Comparison of ENCODE assay signal across 18 cellular contexts in genomic region chr19:5484398-5485285, GRCh38. TPM values are rescaled to one million over a fixed set of nuclear protein-coding genes. Genes with fewer than 3 reads are reported as not detected.
DNase-seq lines count a peak whose midpoint lies in the region; ATAC-seq, FAIRE-seq and TF ChIP-seq lines count a peak whose summit lies in the region.
"Had no signal": no experiment of that assay in that cellular context is flagged by ENCODE, and none has a peak within 500 bp of the region (broad histone marks: within the 10 kb centered on the region; RNA-seq: fewer than 3 reads in every experiment).

No MANE protein-coding gene starts in this region.

- intact Hi-C loops in psoas muscle (cut with DNase I): no loop called here

- WGBS in mesendoderm (ENCODE audit: extremely low coverage, insufficient coverage, low lambda C conversion rate): no CpG with 5 or more reads among the region's 13 CpGs
- WGBS in psoas muscle, 3 donors: 19 to 22% (median 20%) methylated on average over 13 of the region's 13 CpGs

- ATAC-seq in psoas muscle: no peak
- ATAC-seq in HG02973 (IDR thresholded peaks at IDR 0.05; ENCODE audit: unreplicated experiment): no peak
- ATAC-seq: activated CD4-positive, alpha-beta T cell treated with anti-CD3 and anti-CD28 coated beads for 36 hours; activated T-helper 17 cell treated with anti-CD3 and anti-CD28 coated beads, Interleukin-2, amount 50 U/mL, for 72 hours; stimulated activated naive CD8-positive, alpha-beta T cell treated with anti-CD3 and anti-CD28 coated beads, Interleukin-15, Interleukin-2, amounts not matched to agents 100 U/mL and 50 U/mL, for 24 hours had no signal

- H2BK15ac ChIP-seq in mesendoderm (replicated peaks; ENCODE audit: low read depth): no peak overlapping the region

- H4K5ac ChIP-seq in mesendoderm (ENCODE audit: low read length): no peak overlapping the region

- no peak overlapping the region for H4K8ac ChIP-seq in mesendoderm (ENCODE audit: low read depth, low read length)

- no peak overlapping the region for H3K4ac ChIP-seq in mesendoderm (ENCODE audit: low read depth, low read length)

- TF ChIP-seq CTCF in psoas muscle (IDR thresholded peaks at IDR 0.05): no peak

- H3K4me1 ChIP-seq in adipocyte (ENCODE audit: control insufficient read depth, insufficient read depth, low read length): no peaks in the 10 kb centered on the region
- peaks cover 4% of the 10 kb centered on the region for H3K4me1 ChIP-seq in mesendoderm (ENCODE audit: control insufficient read depth, low read depth, low read length)
- no peaks in the 10 kb centered on the region for H3K4me1 ChIP-seq in psoas muscle

- no peak for FAIRE-seq in frontal cortex (lab: Jason Lieb, UNC)

- no peak overlapping the region for H3K4me3 ChIP-seq in adipocyte (ENCODE audit: low read length)
- no peak overlapping the region for H3K4me3 ChIP-seq in mesendoderm (ENCODE audit: low read length)
- no peak overlapping the region for H3K4me3 ChIP-seq in psoas muscle
- H3K4me3 ChIP-seq: BLaER1 had no signal

- H3K27ac ChIP-seq in mesendoderm (ENCODE audit: low read depth, low read length) (no peak overlapping the region), psoas muscle (no peak overlapping the region)
- H3K27ac ChIP-seq: BLaER1 had no signal

- H3K79me1 ChIP-seq in mesendoderm (ENCODE audit: low read length): no peaks in the 10 kb centered on the region

- H3K4me2 ChIP-seq in mesendoderm (ENCODE audit: low read length): no peak overlapping the region
- H3K4me2 ChIP-seq: BLaER1 had no signal

- H2AK5ac ChIP-seq in mesendoderm (ENCODE audit: low read length): no peak overlapping the region

- H3K9me3 ChIP-seq in adipocyte (ENCODE audit: control insufficient read depth, low read length): peaks cover 17% of the 10 kb centered on the region
- H3K9me3 ChIP-seq in psoas muscle: peaks cover 13% of the 10 kb centered on the region

- no peak overlapping the region for H3K23ac ChIP-seq in mesendoderm (ENCODE audit: low read length)

- no peak overlapping the region for H3K56ac ChIP-seq in mesendoderm (ENCODE audit: low read length)

- no peaks in the 10 kb centered on the region for H3K79me2 ChIP-seq in mesendoderm (ENCODE audit: control insufficient read depth, insufficient read depth, low read length)

- no peak overlapping the region for H3K18ac ChIP-seq in mesendoderm (ENCODE audit: low read length)

- H3K36me3 ChIP-seq in adipocyte (ENCODE audit: control insufficient read depth, insufficient read depth, low read length, severe bottlenecking) (no peaks in the 10 kb centered on the region), mesendoderm (ENCODE audit: control insufficient read depth, insufficient read depth, low read length) (no peaks in the 10 kb centered on the region), psoas muscle (ENCODE audit: insufficient read depth in 1 of 2, low read depth in 1 of 2) (no peaks in the 10 kb centered on the region)
- H3K36me3 ChIP-seq: BLaER1 had no signal

- no peak overlapping the region for H3K9ac ChIP-seq in adipocyte (ENCODE audit: low read length)
- no peak overlapping the region for H3K9ac ChIP-seq in mesendoderm (ENCODE audit: low read length)
- H3K9ac ChIP-seq: BLaER1 had no signal

- H3K27me3 ChIP-seq in adipocyte (replicated peaks; ENCODE audit: control insufficient read depth, insufficient read depth, low read length) (peaks cover 35% of the 10 kb centered on the region), mesendoderm (ENCODE audit: insufficient read depth, low read length, poor library complexity) (no peaks in the 10 kb centered on the region), psoas muscle (ENCODE audit: insufficient read depth in 3 of 3, low read length in 2 of 3) (peaks cover 0 to 30% (median 13%) of the 10 kb centered on the region in 3 donors)
- H3K27me3 ChIP-seq: BLaER1 had no signal

- no peak overlapping the region for H2BK120ac ChIP-seq in mesendoderm (ENCODE audit: low read depth, low read length)

- no peak overlapping the region for H2BK5ac ChIP-seq in mesendoderm (ENCODE audit: low read length)

- DNase-seq in Daoy (ENCODE audit: low read depth) (peak; percentile 32), NCI-H1092 (lab: John Stamatoyannopoulos, UW) (peak; percentile 30), adipocyte (ENCODE audit: low read depth) (peak; percentile 34), mesendoderm (peak; percentile 91), psoas muscle (no peak), frontal cortex (ENCODE audit: low spot score in 2 of 2) (no peak)
- no peak for DNase-seq in activated CD4-positive, alpha-beta T cell treated with anti-CD3 and anti-CD28 coated beads for 4 hours
- DNase-seq: activated CD4-positive, alpha-beta T cell treated with anti-CD3 and anti-CD28 coated beads for 36 hours; erythroblast; MM.1S; stimulated activated CD4-positive, alpha-beta T cell treated with anti-CD3 and anti-CD28 coated beads, Interleukin-4, amount 100 ng/mL, for 4 hours; stimulated activated naive CD8-positive, alpha-beta T cell treated with anti-CD3 and anti-CD28 coated beads, Interleukin-15, Interleukin-2, amounts not matched to agents 100 U/mL and 50 U/mL, for 24 hours; SW 1271 had no signal

RNA-seq across cellular contexts. Expression of gene ZNRF4, which starts 29.4 kb away (rescaled TPM):
- not detected in 2 replicates for total RNA-seq in Daoy (2014; rRNA removed; shearing (Covaris generic))
- not detected for polyA plus RNA-seq in mesendoderm (2013, experiment 1 of 2)
- polyA plus RNA-seq in mesendoderm (2013, experiment 2 of 2): not detected
- not detected for total RNA-seq in psoas muscle
- not detected for polyA plus RNA-seq in psoas muscle
- total RNA-seq in frontal cortex: not detected
- total RNA-seq: activated CD4-positive, alpha-beta T cell treated with anti-CD3 and anti-CD28 coated beads for 36 hours; activated T-helper 17 cell treated with anti-CD3 and anti-CD28 coated beads, Interleukin-2, amount 50 U/mL, for 72 hours; mesenteric fat pad; renal cortical epithelial cell had no signal

Comparison
In these comparisons a context has a peak if more than half of its experiments do, and no peak if none do; other contexts are left out.
1. DNase-seq: peak in Daoy (single experiment), NCI-H1092 (single experiment), adipocyte (single experiment) and mesendoderm (single experiment); none in psoas muscle (0 of 2), frontal cortex (0 of 2) and activated CD4-positive, alpha-beta T cell treated with anti-CD3 and anti-CD28 coated beads for 4 hours (0 of 2).